ENCODE assay signal across 23 cellular contexts in the genomic region with DNA sequence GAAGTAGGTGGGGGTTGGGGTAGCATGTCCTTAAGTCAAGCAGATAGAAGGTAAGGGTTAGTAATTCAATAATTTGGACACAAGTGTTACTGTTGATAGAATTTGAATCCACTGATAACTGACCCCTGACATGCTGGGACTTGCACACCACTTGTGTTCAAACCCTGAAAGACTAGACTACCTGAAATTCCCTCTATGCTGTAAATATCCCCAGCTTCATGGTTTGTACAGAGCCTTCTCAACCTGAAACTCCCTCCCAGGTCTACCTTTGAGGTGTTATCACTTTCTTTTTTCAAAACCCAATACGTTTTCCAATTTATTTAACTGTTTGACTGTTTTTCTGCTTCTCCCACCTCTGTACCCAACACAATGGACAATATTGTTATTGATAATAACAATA.
"Had no signal": no experiment of that assay in that cellular context is flagged by ENCODE, and none has a peak within 500 bp of the region (broad histone marks: within the 10 kb centered on the region; RNA-seq: fewer than 3 reads in every experiment).

No MANE protein-coding gene starts in this region.

- DNase-seq: KBM-7, NCI-H1092, NCI-H1417, NCI-H1436 treated with DMSO at 0.1 percent for 48 hours, NCI-H1694, NCI-H187 treated with DMSO at 0.1 percent for 48 hours, NCI-H2029 treated with DMSO at 0.1 percent for 48 hours, NCI-H2171, NCI-H226, NCI-H446, NCI-H510A, NCI-H524 treated with DMSO at 0.1 percent for 48 hours, NCI-H69, PC-3, SHP77, SK-N-SH, SW 1271, T-helper 1 cell, T-helper 17 cell, T1000 had no signal

- H3K4me2 ChIP-seq: SK-N-SH had no signal

- H3K9me3 ChIP-seq: SK-N-SH had no signal

- H3K9ac ChIP-seq: SK-N-SH had no signal

- H3K27ac ChIP-seq: HL-60, RWPE1 had no signal

- ATAC-seq: Panc1, PC-3, T-helper 17 cell had no signal
